In genomic region chr1:164369698-164370365, GRCh38 we compare ENCODE assay signal across 15 cellular contexts.
"Had no signal": no experiment of that assay in that cellular context is flagged by ENCODE, and none has a peak within 500 bp of the region (broad histone marks: within the 10 kb centered on the region; RNA-seq: fewer than 3 reads in every experiment).

No MANE protein-coding gene starts in this region.

- H3K9me3 ChIP-seq: prostate gland, testis had no signal

- H3K4me3 Mint-ChIP-seq: activated CD4-positive, alpha-beta memory T cell treated with anti-CD3 and anti-CD28 coated beads, Interleukin-2, amount 10 ng/mL, durations not matched to agents 7 days and 5 days; activated CD4-positive, alpha-beta T cell treated with anti-CD3 and anti-CD28 coated beads for 36 hours; memory B cell; natural killer cell treated with Interleukin-12 subunit alpha and Interleukin-12 subunit beta and Interleukin-15 and Interleukin-18, amount 100 ng/mL, for 72 hours; stimulated activated naive CD8-positive, alpha-beta T cell treated with anti-CD3 and anti-CD28 coated beads, Interleukin-15, Interleukin-2, amounts not matched to agents 100 ng/mL and 50 ng/mL, for 24 hours had no signal

- H3K27me3 Mint-ChIP-seq: activated CD4-positive, alpha-beta memory T cell treated with anti-CD3 and anti-CD28 coated beads, Interleukin-2, amount 10 ng/mL, durations not matched to agents 7 days and 5 days; activated CD4-positive, alpha-beta T cell treated with anti-CD3 and anti-CD28 coated beads for 36 hours; memory B cell; natural killer cell treated with Interleukin-12 subunit alpha and Interleukin-12 subunit beta and Interleukin-15 and Interleukin-18, amount 100 ng/mL, for 72 hours; stimulated activated naive CD8-positive, alpha-beta T cell treated with anti-CD3 and anti-CD28 coated beads, Interleukin-15, Interleukin-2, amounts not matched to agents 100 ng/mL and 50 ng/mL, for 24 hours had no signal

- H3K36me3 ChIP-seq: prostate gland had no signal

- DNase-seq: activated CD4-positive, alpha-beta memory T cell treated with anti-CD3 and anti-CD28 coated beads, Interleukin-2, amount 10 ng/mL, durations not matched to agents 7 days and 5 days; activated CD4-positive, alpha-beta T cell treated with anti-CD3 and anti-CD28 coated beads for 36 hours; activated CD8-positive, alpha-beta memory T cell treated with anti-CD3 and anti-CD28 coated beads, Interleukin-2, amount 50 U/mL, for 4 hours; foreskin fibroblast; head of caudate nucleus; stimulated activated CD4-positive, alpha-beta T cell treated with anti-CD3 and anti-CD28 coated beads, Interleukin-4, amount 100 ng/mL, for 24 hours; SW 1271; T1000; testis had no signal

- H3K36me3 Mint-ChIP-seq: memory B cell; natural killer cell treated with Interleukin-12 subunit alpha and Interleukin-12 subunit beta and Interleukin-15 and Interleukin-18, amount 100 ng/mL, for 72 hours had no signal

- H3K4me1 ChIP-seq: prostate gland, testis had no signal

- ATAC-seq: activated CD4-positive, alpha-beta T cell treated with anti-CD3 and anti-CD28 coated beads for 36 hours; left lobe of liver; natural killer cell treated with Interleukin-12 subunit alpha and Interleukin-12 subunit beta and Interleukin-15 and Interleukin-18, amount 100 ng/mL, for 72 hours had no signal

- H3K27ac ChIP-seq: prostate gland, testis, VCaP had no signal

- H3K27me3 ChIP-seq: testis had no signal

- H3K4me3 ChIP-seq: prostate gland, testis had no signal

- H3K27ac Mint-ChIP-seq: activated CD4-positive, alpha-beta memory T cell treated with anti-CD3 and anti-CD28 coated beads, Interleukin-2, amount 10 ng/mL, durations not matched to agents 7 days and 5 days; activated CD4-positive, alpha-beta T cell treated with anti-CD3 and anti-CD28 coated beads for 36 hours; memory B cell; natural killer cell treated with Interleukin-12 subunit alpha and Interleukin-12 subunit beta and Interleukin-15 and Interleukin-18, amount 100 ng/mL, for 72 hours; stimulated activated naive CD8-positive, alpha-beta T cell treated with anti-CD3 and anti-CD28 coated beads, Interleukin-15, Interleukin-2, amounts not matched to agents 100 ng/mL and 50 ng/mL, for 24 hours had no signal

- H3K4me1 Mint-ChIP-seq: activated CD4-positive, alpha-beta memory T cell treated with anti-CD3 and anti-CD28 coated beads, Interleukin-2, amount 10 ng/mL, durations not matched to agents 7 days and 5 days; activated CD4-positive, alpha-beta T cell treated with anti-CD3 and anti-CD28 coated beads for 36 hours; memory B cell had no signal
